ENCODE assay signal across 30 cellular contexts in genomic region chr13:72061613-72062012, GRCh38.
"Had no signal": no experiment of that assay in that cellular context is flagged by ENCODE, and none has a peak within 500 bp of the region (broad histone marks: within the 10 kb centered on the region; RNA-seq: fewer than 3 reads in every experiment).

No MANE protein-coding gene starts in this region.

- H3K27me3 ChIP-seq: adrenal gland, breast epithelium, cardiac muscle cell, colonic mucosa had no signal

- H3K36me3 Mint-ChIP-seq: activated naive CD8-positive, alpha-beta T cell treated with anti-CD3 and anti-CD28 coated beads for 36 hours; brain had no signal

- H3K9me3 ChIP-seq: adrenal gland, colonic mucosa had no signal

- H3K4me1 ChIP-seq: adrenal gland, breast epithelium, colonic mucosa had no signal

- H3K27me3 Mint-ChIP-seq: activated B cell treated with CpG ODN at 0.5 μM for 24 hours; activated CD8-positive, alpha-beta T cell treated with anti-CD3 and anti-CD28 coated beads for 36 hours; activated naive CD8-positive, alpha-beta T cell treated with anti-CD3 and anti-CD28 coated beads, Interleukin-2, amount 50 U/mL, for 24 hours; activated T-helper 17 cell treated with anti-CD3 and anti-CD28 coated beads, Interleukin-2, amount 50 U/mL, for 72 hours had no signal

- DNase-seq: activated B cell treated with CpG ODN at 0.5 μM for 24 hours; activated CD4-positive, alpha-beta T cell treated with anti-CD3 and anti-CD28 coated beads for 48 hours; activated CD4-positive, alpha-beta T cell treated with anti-CD3 and anti-CD28 coated beads, Interleukin-2, amount 50 U/mL, for 1 hour; activated CD4-positive, alpha-beta T cell treated with anti-CD3 and anti-CD28 coated beads, Interleukin-2, amount 50 U/mL, for 48 hours; activated CD8-positive, alpha-beta memory T cell treated with anti-CD3 and anti-CD28 coated beads for 24 hours; activated CD8-positive, alpha-beta T cell treated with anti-CD3 and anti-CD28 coated beads for 36 hours; activated effector memory CD4-positive, alpha-beta T cell treated with Interleukin-2 at 50 U/mL for 16 hours; activated gamma-delta T cell treated with Interleukin-2 at 50 U/mL for 16 hours; activated naive CD4-positive, alpha-beta T cell treated with anti-CD3 and anti-CD28 coated beads, Interleukin-2, amount 50 U/mL, for 16 hours; activated naive CD4-positive, alpha-beta T cell treated with Interleukin-2 at 50 U/mL for 16 hours; activated naive CD8-positive, alpha-beta T cell treated with anti-CD3 and anti-CD28 coated beads for 36 hours; activated naive CD8-positive, alpha-beta T cell treated with anti-CD3 and anti-CD28 coated beads, Interleukin-2, amount 50 U/mL, for 24 hours; activated T-cell treated with anti-CD3 and anti-CD28 coated beads, Interleukin-2, amount 50 U/mL, for 4 hours; adrenal gland; amygdala; aorta; central memory CD4-positive, alpha-beta T cell; cerebellar nuclear complex; colonic mucosa; effector CD8-positive, alpha-beta T cell; foreskin fibroblast; head of caudate nucleus; T-helper 2 cell had no signal

- H3K27ac Mint-ChIP-seq: activated B cell treated with CpG ODN at 0.5 μM for 24 hours; activated CD8-positive, alpha-beta T cell treated with anti-CD3 and anti-CD28 coated beads for 36 hours; activated naive CD8-positive, alpha-beta T cell treated with anti-CD3 and anti-CD28 coated beads for 36 hours; activated naive CD8-positive, alpha-beta T cell treated with anti-CD3 and anti-CD28 coated beads, Interleukin-2, amount 50 U/mL, for 24 hours; activated T-helper 17 cell treated with anti-CD3 and anti-CD28 coated beads, Interleukin-2, amount 50 U/mL, for 72 hours; brain had no signal

- H3K4me1 Mint-ChIP-seq: activated B cell treated with CpG ODN at 0.5 μM for 24 hours; activated naive CD8-positive, alpha-beta T cell treated with anti-CD3 and anti-CD28 coated beads for 36 hours; activated naive CD8-positive, alpha-beta T cell treated with anti-CD3 and anti-CD28 coated beads, Interleukin-2, amount 50 U/mL, for 24 hours; activated T-helper 17 cell treated with anti-CD3 and anti-CD28 coated beads, Interleukin-2, amount 50 U/mL, for 72 hours; brain had no signal

- H3K36me3 ChIP-seq: adrenal gland, breast epithelium, cardiac muscle cell, colonic mucosa had no signal

- H3K4me3 Mint-ChIP-seq: activated B cell treated with CpG ODN at 0.5 μM for 24 hours; activated CD8-positive, alpha-beta T cell treated with anti-CD3 and anti-CD28 coated beads for 36 hours; activated naive CD8-positive, alpha-beta T cell treated with anti-CD3 and anti-CD28 coated beads for 36 hours; activated naive CD8-positive, alpha-beta T cell treated with anti-CD3 and anti-CD28 coated beads, Interleukin-2, amount 50 U/mL, for 24 hours; activated T-cell treated with anti-CD3 and anti-CD28 coated beads, Interleukin-2, amount 50 U/mL, for 4 hours; activated T-helper 17 cell treated with anti-CD3 and anti-CD28 coated beads, Interleukin-2, amount 50 U/mL, for 72 hours; brain had no signal

- H3K27ac ChIP-seq: adrenal gland, breast epithelium, cardiac muscle cell, colonic mucosa, VCaP had no signal

- H3K4me3 ChIP-seq: adrenal gland, breast epithelium, cardiac muscle cell, colonic mucosa had no signal

- ATAC-seq: activated CD4-positive, CD25-positive, alpha-beta regulatory T cell treated with anti-CD3 and anti-CD28 coated beads, Interleukin-2, amount 50 U/mL, for 24 hours; activated CD8-positive, alpha-beta T cell treated with anti-CD3 and anti-CD28 coated beads for 36 hours; activated naive CD8-positive, alpha-beta T cell treated with anti-CD3 and anti-CD28 coated beads, Interleukin-2, amount 50 U/mL, for 24 hours; activated T-cell treated with anti-CD3 and anti-CD28 coated beads, Interleukin-2, amount 50 U/mL, for 4 hours; activated T-helper 17 cell treated with anti-CD3 and anti-CD28 coated beads, Interleukin-2, amount 50 U/mL, for 72 hours; esophagus mucosa had no signal
